In the genomic region with DNA sequence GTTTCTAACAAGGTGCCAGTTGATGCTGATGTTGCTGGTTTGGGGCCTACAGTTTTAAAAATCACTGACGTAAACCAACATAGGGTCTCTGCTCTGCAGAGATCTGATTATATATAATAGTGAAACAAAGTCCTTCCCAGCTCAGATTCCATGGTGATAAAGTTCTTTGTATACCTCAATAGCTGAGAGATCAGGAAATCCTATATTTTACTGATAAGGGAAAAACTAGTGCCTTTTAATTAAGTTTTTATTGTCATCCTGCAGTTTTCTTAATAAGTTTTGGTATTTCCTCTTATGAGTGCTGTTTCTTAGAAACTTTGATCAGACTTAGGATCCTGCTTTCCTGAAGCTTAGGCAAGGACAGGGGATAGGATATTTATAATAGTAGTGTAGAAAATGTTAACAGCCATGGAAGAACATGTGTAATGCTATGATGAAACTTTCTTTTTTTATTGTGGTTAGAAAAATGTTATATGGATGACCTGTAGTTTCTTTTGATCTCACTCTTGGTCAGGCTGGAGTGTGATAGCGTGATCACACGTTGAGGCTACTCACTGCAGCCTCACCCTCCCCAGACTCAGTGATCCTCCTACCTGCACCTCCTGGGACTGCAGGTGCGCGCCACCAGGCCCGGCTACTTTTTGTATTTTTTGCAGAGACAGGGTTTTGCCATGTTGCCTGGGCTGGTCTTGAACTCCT, we compare ENCODE assay signal across 9 cellular contexts. TPM values are rescaled to one million over a fixed set of nuclear protein-coding genes. Genes with fewer than 3 reads are reported as not detected.
A peak's percentile ranks its signal among the peaks of the same experiment; 100 is the strongest.
DNase-seq lines count a peak whose midpoint lies in the region.
"Had no signal": no experiment of that assay in that cellular context is flagged by ENCODE, and none has a peak within 500 bp of the region (broad histone marks: within the 10 kb centered on the region; RNA-seq: fewer than 3 reads in every experiment).

No MANE protein-coding gene starts in this region.

- no peak overlapping the region for H3K4me3 ChIP-seq in CD4-positive, alpha-beta memory T cell (ENCODE audit: low read length in 2 of 2)
- no peak overlapping the region for H3K4me3 ChIP-seq in GM23248
- H3K4me3 ChIP-seq in mesendoderm (ENCODE audit: low read length) = no peak overlapping the region

- peaks cover 21 to 44% of the 10 kb centered on the region in 2 donors for H3K36me3 Mint-ChIP-seq in CD4-positive, alpha-beta memory T cell
- peaks cover 36% of the 10 kb centered on the region for H3K36me3 Mint-ChIP-seq in activated naive CD8-positive, alpha-beta T cell treated with anti-CD3 and anti-CD28 coated beads for 36 hours

- H4K8ac ChIP-seq in mesendoderm (ENCODE audit: low read depth, low read length) = peak overlapping the region; percentile 76

- H2AK5ac ChIP-seq in mesendoderm (ENCODE audit: low read length) = no peak overlapping the region

- no peaks in the 10 kb centered on the region for H3K27me3 Mint-ChIP-seq in CD4-positive, alpha-beta memory T cell
- no peaks in the 10 kb centered on the region for H3K27me3 Mint-ChIP-seq in activated naive CD8-positive, alpha-beta T cell treated with anti-CD3 and anti-CD28 coated beads for 36 hours

- POLR2A ChIA-PET in CD4-positive, alpha-beta memory T cell (lab: Charles Lee; ENCODE audit: partially characterized antibody) = interaction anchor here (1.0 to 1.7 kb wide), 3 partner anchors 8 to 14 kb away, joined by 3 to 9 read pairs (median 4); partner anchors contain the start of gene CAPRIN1

- no peak overlapping the region for H3K27ac ChIP-seq in CD4-positive, alpha-beta memory T cell (ENCODE audit: low read depth, low read length)
- H3K27ac ChIP-seq in GM23248 (no peak overlapping the region), mesendoderm (ENCODE audit: low read depth, low read length) (no peak overlapping the region)

- H4K5ac ChIP-seq in mesendoderm (ENCODE audit: low read length) = no peak overlapping the region

- peaks cover 21% of the 10 kb centered on the region for H3F3A ChIP-seq in GM23248 (ENCODE audit: insufficient read depth)

- intact Hi-C loops in CD4-positive, alpha-beta memory T cell (cut with micrococcal nuclease) = no loop called here

- H3K4me2 ChIP-seq in GM23248 (ENCODE audit: unreplicated experiment) = no peak overlapping the region
- H3K4me2 ChIP-seq in mesendoderm (ENCODE audit: low read length) = no peak overlapping the region

- H3K36me3 ChIP-seq in CD4-positive, alpha-beta memory T cell (ENCODE audit: insufficient read depth, low read length) = no peaks in the 10 kb centered on the region
- peaks cover 13% of the 10 kb centered on the region for H3K36me3 ChIP-seq in GM23248 (ENCODE audit: low read depth)
- peaks cover 2% of the 10 kb centered on the region for H3K36me3 ChIP-seq in mesendoderm (ENCODE audit: control insufficient read depth, insufficient read depth, low read length)

- peaks cover 3% of the 10 kb centered on the region for H3K79me1 ChIP-seq in mesendoderm (ENCODE audit: low read length)

- no peaks in the 10 kb centered on the region for H3K9me3 Mint-ChIP-seq in CD4-positive, alpha-beta memory T cell
- H3K9me3 Mint-ChIP-seq in activated naive CD8-positive, alpha-beta T cell treated with anti-CD3 and anti-CD28 coated beads for 36 hours = no peaks in the 10 kb centered on the region

- in situ Hi-C loops in GM23248 (cut with MboI) = no loop called here

- H3K9me3 ChIP-seq in CD4-positive, alpha-beta memory T cell (ENCODE audit: control insufficient read depth in 1 of 2, low read length in 2 of 2) = no peaks in the 10 kb centered on the region
- H3K9me3 ChIP-seq in GM23248 (ENCODE audit: low read depth) = no peaks in the 10 kb centered on the region

- no peak overlapping the region for H3K9ac ChIP-seq in GM23248
- H3K9ac ChIP-seq in mesendoderm (ENCODE audit: low read length) = no peak overlapping the region

- H3K18ac ChIP-seq in mesendoderm (ENCODE audit: low read length) = no peak overlapping the region

- WGBS in GM23248 (ENCODE audit: low coverage in 1 of 2, low lambda C conversion rate in 2 of 2, missing lambda C conversion rate in 2 of 2), 2 experiments = 94 to 97% methylated on average over 6 of the region's 6 CpGs
- no CpG with 5 or more reads among the region's 6 CpGs for WGBS in mesendoderm (ENCODE audit: extremely low coverage, insufficient coverage, low lambda C conversion rate)

- CTCF ChIA-PET in CD4-positive, alpha-beta memory T cell (lab: Charles Lee; ENCODE audit: partially characterized antibody) = interaction anchor here (0.8 kb wide), 1 partner anchor 30 kb away, joined by 4 read pairs; no protein-coding TSS in a partner anchor

- H3K9me2 ChIP-seq in GM23248 (ENCODE audit: insufficient read depth) = no peaks in the 10 kb centered on the region

- H3K4me1 Mint-ChIP-seq in CD4-positive, alpha-beta memory T cell = peaks cover 42 to 75% (median 61%) of the 10 kb centered on the region in 4 donors
- peaks cover 50% of the 10 kb centered on the region for H3K4me1 Mint-ChIP-seq in activated naive CD8-positive, alpha-beta T cell treated with anti-CD3 and anti-CD28 coated beads for 36 hours

- H3K4ac ChIP-seq in mesendoderm (ENCODE audit: low read depth, low read length) = no peak overlapping the region

- peak overlapping the region in 2 of 8 donors; percentile 4 to 48 for H3K4me3 Mint-ChIP-seq in CD4-positive, alpha-beta memory T cell
- H3K4me3 Mint-ChIP-seq in activated naive CD8-positive, alpha-beta T cell treated with anti-CD3 and anti-CD28 coated beads for 36 hours = no peak overlapping the region

- H3K23ac ChIP-seq in mesendoderm (ENCODE audit: low read length) = no peak overlapping the region

- no peak overlapping the region for H3K56ac ChIP-seq in mesendoderm (ENCODE audit: low read length)

- peak overlapping the region in 4 of 7 donors; percentile 56 to 77 (median 67) for H3K27ac Mint-ChIP-seq in CD4-positive, alpha-beta memory T cell
- H3K27ac Mint-ChIP-seq in activated naive CD8-positive, alpha-beta T cell treated with anti-CD3 and anti-CD28 coated beads for 36 hours = peak overlapping the region; percentile 22

- H2BK15ac ChIP-seq in mesendoderm (replicated peaks; ENCODE audit: low read depth) = no peak overlapping the region

- peaks cover 61% of the 10 kb centered on the region for H3K4me1 ChIP-seq in CD4-positive, alpha-beta memory T cell (ENCODE audit: insufficient read depth, low read length)
- peaks cover 9% of the 10 kb centered on the region for H3K4me1 ChIP-seq in GM23248 (ENCODE audit: insufficient read depth)
- H3K4me1 ChIP-seq in mesendoderm (ENCODE audit: control insufficient read depth, low read depth, low read length) = no peaks in the 10 kb centered on the region

- H3K79me2 ChIP-seq in GM23248 (ENCODE audit: insufficient read depth) (peaks cover 100% of the 10 kb centered on the region), mesendoderm (ENCODE audit: control insufficient read depth, insufficient read depth, low read length) (peaks cover 84% of the 10 kb centered on the region)

- peaks cover 32% of the 10 kb centered on the region; the same call in 1 of the 2 replicates for H4K20me1 ChIP-seq in GM23248 (ENCODE audit: insufficient read depth)

- DNase-seq in CD4-positive, alpha-beta memory T cell = peak in 1 of 5 donors; percentile 8
- DNase-seq in GM23248 = peak; percentile 45
- peak; percentile 22 for DNase-seq in activated naive CD8-positive, alpha-beta T cell treated with anti-CD3 and anti-CD28 coated beads for 36 hours
- DNase-seq in mesendoderm = peak; percentile 45
- no peak for DNase-seq in iPS-NIHi7 (ENCODE audit: extremely low spot score)
- no peak for DNase-seq in KG1 (lab: John Stamatoyannopoulos, UW)
- DNase-seq in NCI-H446 treated with DMSO at 0.1 percent for 48 hours (lab: John Stamatoyannopoulos, UW) = no peak
- DNase-seq: activated CD4-positive, alpha-beta T cell treated with anti-CD3 and anti-CD28 coated beads, Interleukin-2, amount 50 U/mL, for 1 hour; NCI-H146 had no signal

- no peaks in the 10 kb centered on the region for H3K27me3 ChIP-seq in CD4-positive, alpha-beta memory T cell (ENCODE audit: insufficient read depth, low read length)
- H3K27me3 ChIP-seq in GM23248 (replicated peaks; ENCODE audit: insufficient read depth) (no peaks in the 10 kb centered on the region), mesendoderm (ENCODE audit: insufficient read depth, low read length, poor library complexity) (no peaks in the 10 kb centered on the region)

- no peak overlapping the region for H2AFZ ChIP-seq in GM23248

- no peak overlapping the region for H2BK120ac ChIP-seq in mesendoderm (ENCODE audit: low read depth, low read length)

- H2BK5ac ChIP-seq in mesendoderm (ENCODE audit: low read length) = no peak overlapping the region

RNA-seq across cellular contexts. Expression of gene CAPRIN1, which starts 14.1 kb away (rescaled TPM):
- total RNA-seq in CD4-positive, alpha-beta memory T cell = 100 to 1,000 TPM; 160 to 176 TPM
- 10 to 100 TPM; 43.3 to 97.1 TPM for polyA plus RNA-seq in CD4-positive, alpha-beta memory T cell
- 176 and 181 TPM in 2 replicates for total RNA-seq in GM23248 (2014; rRNA removed; shearing (Covaris generic))
- polyA plus RNA-seq in GM23248 (2016; fragmentation: Nextera tagmentation; extraction: Ambion mirVana) = 127 TPM in 2 replicates
- 100 to 1,000 TPM; 313 to 342 TPM for total RNA-seq in activated naive CD8-positive, alpha-beta T cell treated with anti-CD3 and anti-CD28 coated beads for 36 hours
- polyA plus RNA-seq in mesendoderm (2013, experiment 1 of 2) = 221 TPM
- polyA plus RNA-seq in mesendoderm (2013, experiment 2 of 2) = 221 TPM

RNA-seq across cellular contexts. Expression of gene NAT10, which starts 39.8 kb away (rescaled TPM):
- 10 to 100 TPM; 73.6 to 81.5 TPM for total RNA-seq in CD4-positive, alpha-beta memory T cell
- polyA plus RNA-seq in CD4-positive, alpha-beta memory T cell = 10 to 100 TPM; 28.0 to 49.3 TPM
- 21.4 and 34.3 TPM in 2 replicates for total RNA-seq in GM23248 (2014; rRNA removed; shearing (Covaris generic))
- 24.0 and 27.5 TPM in 2 replicates for polyA plus RNA-seq in GM23248 (2016; fragmentation: Nextera tagmentation; extraction: Ambion mirVana)
- 100 to 1,000 TPM; 160 to 169 TPM for total RNA-seq in activated naive CD8-positive, alpha-beta T cell treated with anti-CD3 and anti-CD28 coated beads for 36 hours
- polyA plus RNA-seq in mesendoderm (2013, experiment 1 of 2) = 81.8 TPM
- polyA plus RNA-seq in mesendoderm (2013, experiment 2 of 2) = 82.8 TPM

Comparison
In these comparisons a context has a peak if more than half of its experiments do, and no peak if none do; other contexts are left out.
1. DNase-seq: peak in GM23248 (single experiment), activated naive CD8-positive, alpha-beta T cell treated with anti-CD3 and anti-CD28 coated beads for 36 hours (single experiment) and mesendoderm (single experiment); none in iPS-NIHi7 (single experiment), KG1 (single experiment) and NCI-H446 treated with DMSO at 0.1 percent for 48 hours (single experiment).